Comparison of ENCODE assay signal across 8 cellular contexts in genomic region chr3:49930241-49930690, GRCh38. TPM values are rescaled to one million over a fixed set of nuclear protein-coding genes. Genes with fewer than 3 reads are reported as not detected.
DNase-seq lines count a peak whose midpoint lies in the region; ATAC-seq and TF ChIP-seq lines count a peak whose summit lies in the region.

No MANE protein-coding gene starts in this region.

- TF ChIP-seq CTCF in A673 (conservative IDR thresholded peaks at IDR 0.05; ENCODE audit: low read depth, low read length) (no peak), coronary artery (IDR thresholded peaks at IDR 0.05) (no peak)

- peaks cover 16% of the 10 kb centered on the region for H3K79me2 ChIP-seq in Karpas-422 (ENCODE audit: low read length)

- CTCF ChIA-PET in A673 (lab: Charles Lee) = interaction anchor here (0.6 to 1.0 kb wide), 4 partner anchors 10 to 261 kb away, joined by 3 to 4 read pairs (median 3); partner anchors contain the start of genes GNAT1 and RBM6
- CTCF ChIA-PET in naive thymus-derived CD4-positive, alpha-beta T cell (lab: Charles Lee) = no interaction called here

- POLR2A ChIA-PET in A673 (lab: Charles Lee; ENCODE audit: low non-redundant PET) = no interaction called here
- POLR2A ChIA-PET in naive thymus-derived CD4-positive, alpha-beta T cell (lab: Charles Lee) = interaction anchor here (1.3 to 1.9 kb wide), 4 partner anchors 10 to 128 kb away, joined by 3 to 17 read pairs (median 6); partner anchors contain the start of genes INKA1 and RBM6

- no peaks in the 10 kb centered on the region for H3K36me3 ChIP-seq in A673 (ENCODE audit: insufficient read depth, low read length, poor library complexity, severe bottlenecking)
- no peaks in the 10 kb centered on the region for H3K36me3 ChIP-seq in Karpas-422 (ENCODE audit: insufficient read depth, low read length)
- H3K36me3 ChIP-seq in naive thymus-derived CD4-positive, alpha-beta T cell (ENCODE audit: control insufficient read depth in 2 of 3, insufficient read depth in 3 of 3, low read length in 3 of 3) = peaks cover 0 to 6% (median 0%) of the 10 kb centered on the region in 3 experiments

- no peak for DNase-seq in A673 (ENCODE audit: low spot score)
- no peak for DNase-seq in Karpas-422
- no peak for DNase-seq in coronary artery (ENCODE audit: low spot score)
- no peak for DNase-seq in naive thymus-derived CD4-positive, alpha-beta T cell
- DNase-seq in NAMALWA (ENCODE audit: low spot score) = no peak
- DNase-seq in activated CD8-positive, alpha-beta memory T cell treated with anti-CD3 and anti-CD28 coated beads, Interleukin-2, amount 50 U/mL, for 4 hours = no peak

- H3K4me1 Mint-ChIP-seq in naive thymus-derived CD4-positive, alpha-beta T cell = peaks cover 6 to 36% (median 31%) of the 10 kb centered on the region in 7 donors

- BruUV-seq in A673 (replicated peaks; lab: Mats Ljungman, UMichigan) = no TSS peak

- H3K4me3 Mint-ChIP-seq in naive thymus-derived CD4-positive, alpha-beta T cell = peak overlapping the region; percentile 82 to 90 (median 86)

- no peaks in the 10 kb centered on the region for H3K27me3 ChIP-seq in A673 (replicated peaks; ENCODE audit: insufficient read depth, low read depth, low read length, poor library complexity)
- no peaks in the 10 kb centered on the region for H3K27me3 ChIP-seq in Karpas-422 (ENCODE audit: low read length)
- H3K27me3 ChIP-seq in naive thymus-derived CD4-positive, alpha-beta T cell (ENCODE audit: control insufficient read depth in 2 of 2, insufficient read depth in 2 of 2, low read length in 2 of 2) = no peaks in the 10 kb centered on the region

- peak overlapping the region; percentile 100 for H2AFZ ChIP-seq in Karpas-422 (ENCODE audit: low read length)

- peaks cover 3% of the 10 kb centered on the region for H3K4me1 ChIP-seq in A673 (ENCODE audit: insufficient read depth, low read length, poor library complexity, severe bottlenecking)
- peaks cover 31% of the 10 kb centered on the region for H3K4me1 ChIP-seq in Karpas-422 (ENCODE audit: low read length)
- peaks cover 6 to 13% of the 10 kb centered on the region in 2 donors for H3K4me1 ChIP-seq in naive thymus-derived CD4-positive, alpha-beta T cell (ENCODE audit: control insufficient read depth in 2 of 2, insufficient read depth in 2 of 2, low read length in 2 of 2)

- peak overlapping the region; percentile 79 for H3K4me3 ChIP-seq in A673 (ENCODE audit: low read depth, low read length, poor library complexity, severe bottlenecking)
- H3K4me3 ChIP-seq in Karpas-422 (ENCODE audit: low read length) = peak overlapping the region; percentile 95
- peak overlapping the region; percentile 87 for H3K4me3 ChIP-seq in coronary artery
- H3K4me3 ChIP-seq in naive thymus-derived CD4-positive, alpha-beta T cell (ENCODE audit: low read length) = peak overlapping the region; percentile 92

- H3K36me3 Mint-ChIP-seq in naive thymus-derived CD4-positive, alpha-beta T cell = peaks cover 0 to 5% (median 0%) of the 10 kb centered on the region in 5 donors

- no peaks in the 10 kb centered on the region for H3K27me3 Mint-ChIP-seq in naive thymus-derived CD4-positive, alpha-beta T cell

- intact Hi-C loops in A673 (cut with micrococcal nuclease; ENCODE audit: unreplicated experiment) = no loop called here
- intact Hi-C loops in naive thymus-derived CD4-positive, alpha-beta T cell (cut with micrococcal nuclease) = loop anchor here in 1 of 2 donors (10.0 kb wide), 1 partner anchor 425 kb away; the partner anchor contains the start of genes CYB561D2, NPRL2 and TMEM115

- H3K27ac Mint-ChIP-seq in naive thymus-derived CD4-positive, alpha-beta T cell = peak overlapping the region; percentile 78 to 92 (median 88)

- no peaks in the 10 kb centered on the region for H4K20me1 ChIP-seq in Karpas-422 (ENCODE audit: insufficient read depth, low read depth, low read length)

- H3K4me2 ChIP-seq in Karpas-422 (ENCODE audit: low read depth, low read length, poor library complexity, severe bottlenecking) = peak overlapping the region; percentile 84

- no peaks in the 10 kb centered on the region for H3K9me2 ChIP-seq in Karpas-422 (replicated peaks; ENCODE audit: insufficient read depth, low read length)

- peak overlapping the region; percentile 82 for H3K27ac ChIP-seq in A673 (ENCODE audit: low read depth, low read length, poor library complexity, severe bottlenecking)
- peak overlapping the region; percentile 70 for H3K27ac ChIP-seq in Karpas-422 (ENCODE audit: low read length)
- peak overlapping the region; percentile 76 to 89 for H3K27ac ChIP-seq in coronary artery
- peak overlapping the region; percentile 91 for H3K27ac ChIP-seq in naive thymus-derived CD4-positive, alpha-beta T cell (ENCODE audit: low read depth, low read length)

- no peaks in the 10 kb centered on the region for H3K9me3 ChIP-seq in A673 (ENCODE audit: low read depth, low read length, poor library complexity, severe bottlenecking)
- no peaks in the 10 kb centered on the region for H3K9me3 ChIP-seq in Karpas-422 (ENCODE audit: low read length)
- no peaks in the 10 kb centered on the region for H3K9me3 ChIP-seq in naive thymus-derived CD4-positive, alpha-beta T cell (ENCODE audit: control insufficient read depth in 2 of 3, low read length in 3 of 3)

- no peak for ATAC-seq in naive thymus-derived CD4-positive, alpha-beta T cell
- ATAC-seq in HG03025 (IDR thresholded peaks at IDR 0.05; ENCODE audit: low FRiP score, unreplicated experiment) (no peak), GM21381 (IDR thresholded peaks at IDR 0.05; ENCODE audit: unreplicated experiment) (no peak)

- peak overlapping the region; percentile 82 for H3K9ac ChIP-seq in Karpas-422 (ENCODE audit: low read length)

- no peaks in the 10 kb centered on the region for H3K9me3 Mint-ChIP-seq in naive thymus-derived CD4-positive, alpha-beta T cell

RNA-seq across cellular contexts. Expression of gene MON1A, which starts 0.7 kb away (rescaled TPM):
- 7.5 and 7.7 TPM in 2 replicates for total RNA-seq in A673 (2021)
- 9.6 and 9.8 TPM in 2 replicates for total RNA-seq in Karpas-422 (2014; rRNA removed; shearing (Covaris generic); ENCODE audit: low replicate concordance)
- 10 to 100 TPM in 2 of 5 experiments, 1 to 10 TPM in 3; 4.6 to 12.6 (median 8.6) TPM for total RNA-seq in naive thymus-derived CD4-positive, alpha-beta T cell
- polyA plus RNA-seq in naive thymus-derived CD4-positive, alpha-beta T cell = 10 to 100 TPM; 10.9 to 24.5 TPM

RNA-seq across cellular contexts. Expression of gene RBM6, which starts 9.7 kb away (rescaled TPM):
- 55.9 and 64.3 TPM in 2 replicates for total RNA-seq in A673 (2021)
- 88.3 and 109 TPM in 2 replicates for total RNA-seq in Karpas-422 (2014; rRNA removed; shearing (Covaris generic); ENCODE audit: low replicate concordance)
- total RNA-seq in naive thymus-derived CD4-positive, alpha-beta T cell = 100 to 1,000 TPM; 103 to 208 (median 153) TPM
- polyA plus RNA-seq in naive thymus-derived CD4-positive, alpha-beta T cell = 10 to 100 TPM; 29.6 to 70.1 TPM

RNA-seq across cellular contexts. Expression of gene MST1R, which starts 26.6 kb away (rescaled TPM):
- not detected in 2 replicates for total RNA-seq in A673 (2021)
- not detected in 2 replicates for total RNA-seq in Karpas-422 (2014; rRNA removed; shearing (Covaris generic); ENCODE audit: low replicate concordance)
- 1 to 10 TPM in 3 of 5 experiments, under 1 TPM in 2; 0.39 to 5.8 (median 1.2) TPM for total RNA-seq in naive thymus-derived CD4-positive, alpha-beta T cell
- under 1 TPM; 0.66 to 0.80 TPM for polyA plus RNA-seq in naive thymus-derived CD4-positive, alpha-beta T cell
